1 cellular context compared by ENCODE assay signal in genomic region chr1:62687421-62687902, GRCh38.
TF ChIP-seq lines count a peak whose summit lies in the region.

No MANE protein-coding gene starts in this region.

TF ChIP-seq in HepG2, 621 proteins besides CTCF, POLR2A, EP300 and RAD21 (continued from another document and continues in another):
- no peak for TF ChIP-seq AKNA (CRISPR knock-in tag; IDR thresholded peaks at IDR 0.05; ENCODE audit: borderline replicate concordance)
- TF ChIP-seq NFAT5 (CRISPR knock-in tag; IDR thresholded peaks at IDR 0.05), result no peak
- TF ChIP-seq ZNF207 (IDR thresholded peaks at IDR 0.05; ENCODE audit: borderline replicate concordance), result no peak
- TF ChIP-seq MEF2D (CRISPR knock-in tag; IDR thresholded peaks at IDR 0.05), result no peak
- TF ChIP-seq PHF5A (CRISPR knock-in tag; IDR thresholded peaks at IDR 0.05; ENCODE audit: low read depth, unreplicated experiment), result no peak
- no peak; the same call in 1 of the 2 replicates for TF ChIP-seq KAT7 (CRISPR knock-in tag; IDR thresholded peaks at IDR 0.05; ENCODE audit: borderline replicate concordance)
- TF ChIP-seq HIVEP1 (CRISPR knock-in tag; IDR thresholded peaks at IDR 0.05), result 0 out of 2 replicates have a peak, but pooled peaks have one; percentile 36
- TF ChIP-seq RFXAP (CRISPR knock-in tag; IDR thresholded peaks at IDR 0.05; ENCODE audit: borderline replicate concordance), result 0 out of 2 replicates have a peak, but pooled peaks have one; percentile 43
- TF ChIP-seq MYC (CRISPR knock-in tag; IDR thresholded peaks at IDR 0.05; ENCODE audit: borderline replicate concordance), result peak; percentile 64
- peak; percentile 34 for TF ChIP-seq MAX (IDR thresholded peaks at IDR 0.05)
- 0 out of 2 replicates have a peak, but pooled peaks have one; percentile 19 for TF ChIP-seq ZC3H4 (CRISPR knock-in tag; IDR thresholded peaks at IDR 0.05; ENCODE audit: borderline replicate concordance)
- TF ChIP-seq ZNF180 (CRISPR knock-in tag; IDR thresholded peaks at IDR 0.05; ENCODE audit: borderline replicate concordance, low read depth), result no peak
- no peak for TF ChIP-seq ZNF101 (CRISPR knock-in tag; IDR thresholded peaks at IDR 0.05; ENCODE audit: borderline replicate concordance, low read depth)
- no peak for TF ChIP-seq ZNF10 (CRISPR knock-in tag; IDR thresholded peaks at IDR 0.05; ENCODE audit: borderline replicate concordance, low read depth)
- TF ChIP-seq ZNF784 (CRISPR knock-in tag; IDR thresholded peaks at IDR 0.05; ENCODE audit: borderline replicate concordance), result no peak
- TF ChIP-seq TCF12 (IDR thresholded peaks at IDR 0.05), result no peak
- TF ChIP-seq TCF12 (CRISPR knock-in tag; IDR thresholded peaks at IDR 0.05), result no peak
- TF ChIP-seq MXI1 (IDR thresholded peaks at IDR 0.05; ENCODE audit: borderline replicate concordance, low read depth, low read length), result no peak
- no peak for TF ChIP-seq GMEB1 (CRISPR knock-in tag; IDR thresholded peaks at IDR 0.05; ENCODE audit: borderline replicate concordance)
- no peak for TF ChIP-seq ZNF12 (CRISPR knock-in tag; IDR thresholded peaks at IDR 0.05)
- no peak for TF ChIP-seq ZNF557 (CRISPR knock-in tag; IDR thresholded peaks at IDR 0.05)
- TF ChIP-seq GLI4 (CRISPR knock-in tag; IDR thresholded peaks at IDR 0.05; ENCODE audit: borderline replicate concordance), result no peak
- TF ChIP-seq MEIS2 (CRISPR knock-in tag; IDR thresholded peaks at IDR 0.05), result 0 out of 2 replicates have a peak, but pooled peaks have one; percentile 30
- TF ChIP-seq ZNF331 (CRISPR knock-in tag; IDR thresholded peaks at IDR 0.05), result 0 out of 2 replicates have a peak, but pooled peaks have one; percentile 13
- TF ChIP-seq ZNF407 (CRISPR knock-in tag; IDR thresholded peaks at IDR 0.05; ENCODE audit: not compliant biosample characterization), result no peak
- 0 out of 2 replicates have a peak, but pooled peaks have one; percentile 27 for TF ChIP-seq SIN3A (IDR thresholded peaks at IDR 0.05; ENCODE audit: borderline replicate concordance, low read depth, low read length)
- TF ChIP-seq ZNF570 (CRISPR knock-in tag; IDR thresholded peaks at IDR 0.05; ENCODE audit: borderline replicate concordance), result no peak
- no peak for TF ChIP-seq KDM6A (CRISPR knock-in tag; IDR thresholded peaks at IDR 0.05; ENCODE audit: low read depth)
- TF ChIP-seq ZNF589 (CRISPR knock-in tag; conservative IDR thresholded peaks at IDR 0.05), result peak; percentile 48; the same call in 1 of the 2 replicates
